In genomic region chr12:122021193-122021821, GRCh38 we compare ENCODE assay signal across 8 cellular contexts. TPM values are rescaled to one million over a fixed set of nuclear protein-coding genes. Genes with fewer than 3 reads are reported as not detected.
DNase-seq lines count a peak whose midpoint lies in the region; TF ChIP-seq lines count a peak whose summit lies in the region.

No MANE protein-coding gene starts in this region.

- TF ChIP-seq POLR2A in testis (IDR thresholded peaks at IDR 0.05), result no peak

- H3K27me3 Mint-ChIP-seq in chondrocyte (ENCODE audit: low read depth), result no peaks in the 10 kb centered on the region

- H4K20me1 ChIP-seq in OCI-LY1 (ENCODE audit: insufficient read depth, low read length), result no peaks in the 10 kb centered on the region

- DNase-seq in NCI-H748 (lab: John Stamatoyannopoulos, UW; ENCODE audit: unreplicated experiment) (peak; percentile 56), NCI-H748 treated with DMSO at 0.1 percent for 48 hours (lab: John Stamatoyannopoulos, UW) (no peak), chondrocyte (ENCODE audit: low spot score) (no peak), testis (peak; percentile 47), NCI-H226 (no peak), AML-193 (lab: John Stamatoyannopoulos, UW) (no peak)

- no peak for TF ChIP-seq RAD21 in liver (IDR thresholded peaks at IDR 0.05)

- H3K36me3 ChIP-seq in OCI-LY1 (ENCODE audit: insufficient read depth, low read length), result peaks cover 25% of the 10 kb centered on the region
- H3K36me3 ChIP-seq in liver (ENCODE audit: control insufficient read depth in 4 of 4, insufficient read depth in 3 of 4, low read depth in 1 of 4, low read length in 3 of 4), result no peaks in the 10 kb centered on the region
- no peaks in the 10 kb centered on the region for H3K36me3 ChIP-seq in testis (ENCODE audit: low read depth, missing control alignments)

- H3K9ac ChIP-seq in OCI-LY1 (ENCODE audit: low read length) (peak overlapping the region; percentile 93), liver (ENCODE audit: low read depth in 1 of 2, low read length in 2 of 2) (peak overlapping the region in 1 of 2 donors; percentile 3)

- no peaks in the 10 kb centered on the region for H3K9me2 ChIP-seq in OCI-LY1 (ENCODE audit: low read depth, low read length)

- peaks cover 4% of the 10 kb centered on the region for H3K9me3 Mint-ChIP-seq in chondrocyte (ENCODE audit: low read depth)

- H3K4me3 ChIP-seq in OCI-LY1 (ENCODE audit: low read depth, low read length, poor library complexity, severe bottlenecking), result peak overlapping the region; percentile 71
- peak overlapping the region in 2 of 3 donors; percentile 34 to 94 for H3K4me3 ChIP-seq in liver (ENCODE audit: low read depth in 1 of 3, low read length in 3 of 3)
- H3K4me3 ChIP-seq in testis, result peak overlapping the region; percentile 52 to 64

- no peak overlapping the region for H2AFZ ChIP-seq in OCI-LY1 (ENCODE audit: low read length)

- peak overlapping the region; percentile 86 for H3K27ac ChIP-seq in OCI-LY1 (ENCODE audit: low read depth, low read length, poor library complexity, severe bottlenecking)
- H3K27ac ChIP-seq in liver (ENCODE audit: low read depth in 1 of 2, low read length in 2 of 2), result no peak overlapping the region
- peak overlapping the region in 1 of 2 donors; percentile 75 for H3K27ac ChIP-seq in testis

- H3K9me3 ChIP-seq in OCI-LY1 (ENCODE audit: low read length) (peaks cover 7% of the 10 kb centered on the region), liver (ENCODE audit: control insufficient read depth in 4 of 4, low read length in 3 of 4) (no peaks in the 10 kb centered on the region), testis (no peaks in the 10 kb centered on the region)

- peaks cover 2% of the 10 kb centered on the region for H3K36me3 Mint-ChIP-seq in chondrocyte (ENCODE audit: low read depth)

- no peaks in the 10 kb centered on the region for H3F3A ChIP-seq in OCI-LY1 (ENCODE audit: insufficient read depth, low read length)

- H3K27me3 ChIP-seq in OCI-LY1 (ENCODE audit: insufficient read depth, low read length), result no peaks in the 10 kb centered on the region
- no peaks in the 10 kb centered on the region for H3K27me3 ChIP-seq in liver (ENCODE audit: control insufficient read depth in 4 of 4, insufficient read depth in 4 of 4, low read length in 3 of 4)
- no peaks in the 10 kb centered on the region for H3K27me3 ChIP-seq in testis

- peaks cover 38% of the 10 kb centered on the region for H3K79me2 ChIP-seq in OCI-LY1 (ENCODE audit: insufficient read depth, low read length)

- peak overlapping the region; percentile 78 for H3K4me2 ChIP-seq in OCI-LY1 (ENCODE audit: low read length)

- intact Hi-C loops in testis (cut with DNase I; ENCODE audit: low total_unique reads), result loop anchor here (10.0 kb wide), 1 partner anchor 97 kb away; no protein-coding TSS in a partner anchor

- peak overlapping the region; percentile 77 for H3K4me3 Mint-ChIP-seq in chondrocyte (ENCODE audit: unreplicated experiment)

- TF ChIP-seq CTCF in OCI-LY1 (IDR thresholded peaks at IDR 0.05; ENCODE audit: low read length) (no peak), chondrocyte (IDR thresholded peaks at IDR 0.05) (peak; percentile 9), liver (IDR thresholded peaks at IDR 0.05; ENCODE audit: low read depth, low read length, missing input control) (no peak), testis (IDR thresholded peaks at IDR 0.05) (no peak)

- peaks cover 15% of the 10 kb centered on the region for H3K4me1 Mint-ChIP-seq in chondrocyte (ENCODE audit: low read depth)

- H3K27ac Mint-ChIP-seq in chondrocyte (ENCODE audit: unreplicated experiment), result peak overlapping the region; percentile 27

- WGBS in liver, result 2% methylated on average over 57 of the region's 57 CpGs
- 0% methylated on average over 2 to 39 of the region's 57 CpGs for WGBS in testis, 2 donors

- peaks cover 55% of the 10 kb centered on the region for H3K4me1 ChIP-seq in OCI-LY1 (ENCODE audit: insufficient read depth, low read length, severe bottlenecking)
- H3K4me1 ChIP-seq in liver (ENCODE audit: control insufficient read depth in 4 of 4, insufficient read depth in 4 of 4, low read length in 3 of 4), result peaks cover 9 to 28% (median 12%) of the 10 kb centered on the region in 4 donors
- peaks cover 7% of the 10 kb centered on the region for H3K4me1 ChIP-seq in testis

TF ChIP-seq in liver, 16 proteins besides CTCF, POLR2A, EP300 and RAD21:
- no peak for TF ChIP-seq GABPA (IDR thresholded peaks at IDR 0.05 in 1 of 2, conservative IDR thresholded peaks at IDR 0.05 in 1 of 2)
- TF ChIP-seq, protein P1, sequence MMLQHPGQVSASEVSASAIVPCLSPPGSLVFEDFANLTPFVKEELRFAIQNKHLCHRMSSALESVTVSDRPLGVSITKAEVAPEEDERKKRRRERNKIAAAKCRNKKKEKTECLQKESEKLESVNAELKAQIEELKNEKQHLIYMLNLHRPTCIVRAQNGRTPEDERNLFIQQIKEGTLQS (IDR thresholded peaks at IDR 0.05), result no peak
- no peak for TF ChIP-seq FOXA1 (IDR thresholded peaks at IDR 0.05)
- no peak for TF ChIP-seq SP1 (IDR thresholded peaks at IDR 0.05)
- TF ChIP-seq HNF4G (IDR thresholded peaks at IDR 0.05), result no peak

RNA-seq across cellular contexts. Expression of gene BCL7A, which starts 0.4 kb away (rescaled TPM):
- 7.1 to 10.0 TPM (median 9.1 TPM) in 3 replicates for total RNA-seq in chondrocyte
- 1 to 10 TPM; 5.9 to 8.3 TPM for total RNA-seq in liver
- polyA plus RNA-seq in liver, result 1 to 10 TPM; 3.5 to 4.0 TPM
- total RNA-seq in testis, result 10 to 100 TPM; 10.2 to 11.1 TPM
- polyA plus RNA-seq in testis (ENCODE audit: insufficient read depth, low read depth, low replicate concordance), result 5.9 TPM

RNA-seq across cellular contexts. Expression of gene MLXIP, which starts 57.2 kb away (rescaled TPM):
- total RNA-seq in chondrocyte (58.8 to 62.8 TPM (median 61.7 TPM) in 3 replicates), liver (10 to 100 TPM; 10.6 to 19.5 TPM), testis (10 to 100 TPM; 61.2 to 67.9 TPM)
- polyA plus RNA-seq in liver (10 to 100 TPM; 10.6 to 11.4 TPM), testis (ENCODE audit: insufficient read depth, low read depth, low replicate concordance) (39.9 TPM)

Comparison
In these comparisons a context has a peak if more than half of its experiments do, and no peak if none do; other contexts are left out.
1. DNase-seq: peak in NCI-H748 (single experiment) and testis (single experiment); none in NCI-H748 treated with DMSO at 0.1 percent for 48 hours (single experiment), chondrocyte (single experiment), NCI-H226 (single experiment) and AML-193 (0 of 2).
2. Peak in every context shown above with its lines, with median percentiles within 50 percentile points of each other: H3K4me3 ChIP-seq.